8 cellular contexts compared by ENCODE assay signal in genomic region chr3:109050591-109051167, GRCh38.
A peak's percentile ranks its signal among the peaks of the same experiment; 100 is the strongest.
DNase-seq lines count a peak whose midpoint lies in the region; ATAC-seq and TF ChIP-seq lines count a peak whose summit lies in the region.

No MANE protein-coding gene starts in this region.

- intact Hi-C loops in right cardiac atrium (cut with DNase I): no loop called here

- H3K9me3 Mint-ChIP-seq in effector memory CD8-positive, alpha-beta T cell: no peaks in the 10 kb centered on the region

- no peaks in the 10 kb centered on the region for H3K9me3 ChIP-seq in right cardiac atrium (ENCODE audit: control insufficient read depth, low read length)

- H3K36me3 Mint-ChIP-seq in effector memory CD8-positive, alpha-beta T cell (ENCODE audit: insufficient read depth): no peaks in the 10 kb centered on the region

- WGBS in right cardiac atrium: 46% methylated on average over 3 of the region's 3 CpGs

- H3K4me3 ChIP-seq in right cardiac atrium (ENCODE audit: low read length): no peak overlapping the region

- H3K4me1 ChIP-seq in right cardiac atrium (ENCODE audit: control insufficient read depth, insufficient read depth, low read length): no peaks in the 10 kb centered on the region

- H3K27me3 ChIP-seq in right cardiac atrium (ENCODE audit: control insufficient read depth, insufficient read depth): no peaks in the 10 kb centered on the region

- no peak overlapping the region for H3K4me3 Mint-ChIP-seq in effector memory CD8-positive, alpha-beta T cell

- H3K27ac Mint-ChIP-seq in effector memory CD8-positive, alpha-beta T cell: no peak overlapping the region

- ATAC-seq in HG02981 (IDR thresholded peaks at IDR 0.05; ENCODE audit: unreplicated experiment) (peak; percentile 69), right cardiac atrium (no peak)
- no peak for ATAC-seq in effector memory CD8-positive, alpha-beta T cell (replicated peaks)

- H3K27ac ChIP-seq in C4-2B: no peak overlapping the region
- no peak overlapping the region for H3K27ac ChIP-seq in right cardiac atrium (ENCODE audit: low read length)

- no peaks in the 10 kb centered on the region for H3K4me1 Mint-ChIP-seq in effector memory CD8-positive, alpha-beta T cell (ENCODE audit: low read depth in 2 of 2)

- TF ChIP-seq CTCF in C4-2B (conservative IDR thresholded peaks at IDR 0.05): peak; percentile 81
- TF ChIP-seq CTCF in GM13977 (IDR thresholded peaks at IDR 0.05; ENCODE audit: extremely low read depth, insufficient read depth, missing control alignments): peak; percentile 75

- H3K27me3 Mint-ChIP-seq in effector memory CD8-positive, alpha-beta T cell: no peaks in the 10 kb centered on the region

- DNase-seq in GM13977 (ENCODE audit: low spot score) (peak; percentile 26), NOMO-1 treated with dmso at 0.1 percent for 144 hours (lab: John Stamatoyannopoulos, UW; ENCODE audit: unreplicated experiment) (peak; percentile 4), right cardiac atrium (no peak), pons (ENCODE audit: low spot score) (no peak)
- peak in 2 of 3 experiments; percentile 0 to 5 for DNase-seq in effector memory CD8-positive, alpha-beta T cell
- DNase-seq in stimulated activated CD4-positive, alpha-beta T cell treated with anti-CD3 and anti-CD28 coated beads, Interleukin-2, amount 100 ng/mL, for 48 hours: peak; percentile 4 to 7

- in situ Hi-C loops in GM13977 (cut with MboI; ENCODE audit: low pct_unique_long_range_greater_than_20kb, low sequenced_read_pairs, unreplicated experiment): no loop called here

Comparison
In these comparisons a context has a peak if more than half of its experiments do, and no peak if none do; other contexts are left out.
1. DNase-seq: peak in GM13977 (single experiment), NOMO-1 treated with dmso at 0.1 percent for 144 hours (single experiment), effector memory CD8-positive, alpha-beta T cell (2 of 3) and stimulated activated CD4-positive, alpha-beta T cell treated with anti-CD3 and anti-CD28 coated beads, Interleukin-2, amount 100 ng/mL, for 48 hours (2 of 2); none in right cardiac atrium (0 of 3) and pons (single experiment).